ENCODE assay signal across 9 cellular contexts in the genomic region with DNA sequence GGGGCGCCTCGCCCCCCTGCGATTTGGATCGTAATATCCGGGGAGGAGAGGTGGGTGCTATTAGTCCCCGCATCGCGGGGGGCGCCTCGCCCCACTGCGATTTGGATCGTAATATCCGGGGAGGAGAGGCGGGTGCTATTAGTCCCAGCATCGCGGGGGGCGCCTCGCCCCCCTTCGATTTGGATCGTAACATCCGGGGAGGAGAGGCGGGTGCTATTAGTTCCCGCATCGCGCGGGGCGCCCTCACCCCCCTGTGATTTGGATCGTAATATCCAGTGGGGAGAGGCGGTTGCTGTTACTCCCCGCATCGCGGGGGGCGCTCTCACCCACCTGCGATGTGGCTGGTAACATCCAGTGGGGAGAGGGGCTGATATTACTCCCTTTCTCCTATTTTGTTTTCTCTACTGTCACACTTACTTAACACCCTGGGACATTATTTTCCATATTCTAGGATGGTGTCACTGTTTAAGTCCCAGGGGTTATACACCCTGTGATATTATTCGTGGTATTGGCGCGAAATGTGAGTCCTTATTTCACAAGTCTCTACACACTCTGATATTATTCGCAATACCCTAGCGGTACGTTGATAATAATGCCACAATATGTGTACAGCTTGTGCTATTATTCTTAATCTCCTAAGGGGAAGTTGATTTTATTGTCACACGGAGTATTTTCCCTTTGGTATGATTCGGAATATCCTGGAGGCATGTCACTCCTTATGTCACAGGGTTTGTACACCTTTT. TPM values are rescaled to one million over a fixed set of nuclear protein-coding genes. Genes with fewer than 3 reads are reported as not detected.
DNase-seq lines count a peak whose midpoint lies in the region; ATAC-seq and TF ChIP-seq lines count a peak whose summit lies in the region.
"Had no signal": no experiment of that assay in that cellular context is flagged by ENCODE, and none has a peak within 500 bp of the region (broad histone marks: within the 10 kb centered on the region; RNA-seq: fewer than 3 reads in every experiment).

No MANE protein-coding gene starts in this region.

- H3K4me1 Mint-ChIP-seq in HFFc6 (ENCODE audit: low read depth), result no peaks in the 10 kb centered on the region
- peaks cover 14% of the 10 kb centered on the region for H3K4me1 Mint-ChIP-seq in activated CD4-positive, alpha-beta T cell treated with anti-CD3 and anti-CD28 coated beads, Interleukin-2, amount 10 ng/mL, durations not matched to agents 24 days and 14 days

- H3K27ac ChIP-seq in C4-2B, result no peak overlapping the region

- no peak overlapping the region for H3K27ac Mint-ChIP-seq in HFFc6
- H3K27ac Mint-ChIP-seq in activated CD4-positive, alpha-beta T cell treated with anti-CD3 and anti-CD28 coated beads, Interleukin-2, amount 10 ng/mL, durations not matched to agents 24 days and 14 days, result no peak overlapping the region

- no peak for ATAC-seq in HG03342 (IDR thresholded peaks at IDR 0.05; ENCODE audit: unreplicated experiment)
- no peak for ATAC-seq in HG03159 (IDR thresholded peaks at IDR 0.05; ENCODE audit: unreplicated experiment)

- intact Hi-C loops in activated CD4-positive, alpha-beta T cell treated with anti-CD3 and anti-CD28 coated beads, Interleukin-2, amount 10 ng/mL, durations not matched to agents 24 days and 14 days (cut with micrococcal nuclease), result no loop called here

- no peaks in the 10 kb centered on the region for H3K36me3 Mint-ChIP-seq in HFFc6 (ENCODE audit: low read depth)
- no peaks in the 10 kb centered on the region for H3K36me3 Mint-ChIP-seq in activated CD4-positive, alpha-beta T cell treated with anti-CD3 and anti-CD28 coated beads, Interleukin-2, amount 10 ng/mL, durations not matched to agents 24 days and 14 days (ENCODE audit: low read depth)

- TF ChIP-seq CTCF in C4-2B (conservative IDR thresholded peaks at IDR 0.05) (peak; percentile 76), HFFc6 (IDR thresholded peaks at IDR 0.05) (peak; percentile 40), epithelial cell of esophagus (IDR thresholded peaks at IDR 0.05; ENCODE audit: insufficient read depth, low read depth, low read length, missing control alignments) (peak; percentile 24)

- DNase-seq in HFFc6 (no peak), epithelial cell of esophagus (ENCODE audit: low read depth) (no peak), NAMALWA (ENCODE audit: low spot score) (no peak)
- peak; percentile 71 for DNase-seq in activated CD4-positive, alpha-beta T cell treated with anti-CD3 and anti-CD28 coated beads, Interleukin-2, amount 10 ng/mL, durations not matched to agents 24 days and 14 days
- peak; percentile 53 to 66 for DNase-seq in stimulated activated CD4-positive, alpha-beta T cell treated with anti-CD3 and anti-CD28 coated beads, Interleukin-2, amount 100 ng/mL, for 24 hours

- H3K4me3 ChIP-seq in epithelial cell of esophagus (ENCODE audit: low read length), result no peak overlapping the region

- H3K27me3 Mint-ChIP-seq in HFFc6 (ENCODE audit: insufficient read depth), result peaks cover 11% of the 10 kb centered on the region
- H3K27me3 Mint-ChIP-seq in activated CD4-positive, alpha-beta T cell treated with anti-CD3 and anti-CD28 coated beads, Interleukin-2, amount 10 ng/mL, durations not matched to agents 24 days and 14 days, result peaks cover 16% of the 10 kb centered on the region

- H3K4me3 Mint-ChIP-seq in HFFc6, result no peak overlapping the region
- no peak overlapping the region for H3K4me3 Mint-ChIP-seq in activated CD4-positive, alpha-beta T cell treated with anti-CD3 and anti-CD28 coated beads, Interleukin-2, amount 10 ng/mL, durations not matched to agents 24 days and 14 days

- no peaks in the 10 kb centered on the region for H3K9me3 Mint-ChIP-seq in HFFc6
- H3K9me3 Mint-ChIP-seq in activated CD4-positive, alpha-beta T cell treated with anti-CD3 and anti-CD28 coated beads, Interleukin-2, amount 10 ng/mL, durations not matched to agents 24 days and 14 days, result no peaks in the 10 kb centered on the region

RNA-seq across cellular contexts. Expression of a gene that starts 57.8 kb away (rescaled TPM):
- total RNA-seq in HFFc6 (2021; fragmentation: NEBNext Ultra II Directional; extraction: Animal tissue kit (Norgen Biotek cat#: 25700)), result not detected
- not detected in 2 replicates for total RNA-seq in activated CD4-positive, alpha-beta T cell treated with anti-CD3 and anti-CD28 coated beads, Interleukin-2, amount 10 ng/mL, durations not matched to agents 24 days and 14 days
- total RNA-seq: glomerular endothelial cell had no signal

Comparison
In these comparisons a context has a peak if more than half of its experiments do, and no peak if none do; other contexts are left out.
1. CTCF ChIP-seq: peak in every context shown above with its lines; median percentile 76 in C4-2B; 40 in HFFc6; 24 in epithelial cell of esophagus.
2. DNase-seq: peak in activated CD4-positive, alpha-beta T cell treated with anti-CD3 and anti-CD28 coated beads, Interleukin-2, amount 10 ng/mL, durations not matched to agents 24 days and 14 days (single experiment) and stimulated activated CD4-positive, alpha-beta T cell treated with anti-CD3 and anti-CD28 coated beads, Interleukin-2, amount 100 ng/mL, for 24 hours (2 of 2); none in HFFc6 (single experiment), epithelial cell of esophagus (single experiment) and NAMALWA (single experiment).